ENCODE assay signal across 23 cellular contexts in the genomic region with DNA sequence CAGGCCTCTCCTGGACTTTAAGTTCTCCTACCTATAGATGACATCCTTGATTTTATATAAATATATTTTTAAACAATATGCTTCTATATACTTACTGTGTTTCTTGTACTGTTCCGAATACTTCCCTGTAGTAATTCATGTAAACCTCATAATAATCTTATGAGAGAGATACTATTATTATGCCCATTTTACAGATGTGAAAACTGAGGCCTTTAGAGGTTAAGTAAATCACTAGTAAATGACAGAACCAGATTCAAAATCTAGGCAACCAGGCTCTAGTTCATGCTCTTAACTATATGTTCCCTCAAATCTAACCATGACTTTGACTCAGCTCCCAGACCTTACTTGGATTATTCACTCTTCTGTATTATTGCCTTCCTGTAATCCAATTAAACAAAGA.
DNase-seq lines count a peak whose midpoint lies in the region; ATAC-seq, FAIRE-seq and TF ChIP-seq lines count a peak whose summit lies in the region.
"Had no signal": no experiment of that assay in that cellular context is flagged by ENCODE, and none has a peak within 500 bp of the region (broad histone marks: within the 10 kb centered on the region; RNA-seq: fewer than 3 reads in every experiment).

No MANE protein-coding gene starts in this region.

- H3K4me3 Mint-ChIP-seq in activated naive CD4-positive, alpha-beta T cell treated with anti-CD3 and anti-CD28 coated beads, Interleukin-2, amount 50 U/mL, for 24 hours, result no peak overlapping the region
- no peak overlapping the region for H3K4me3 Mint-ChIP-seq in dendritic cell treated with granulocyte-macrophage colony-stimulating factor and Interleukin-4, amounts not matched to agents 40 ng/mL and 50 ng/mL, for 4 days
- H3K4me3 Mint-ChIP-seq in stimulated activated naive B cell treated with anti-CD40 and anti-IgM and Interleukin-4, amounts not matched to agents 10 μg/mL and 1 μg/mL and 100 μg/mL, for 72 hours, result no peak overlapping the region
- H3K4me3 Mint-ChIP-seq: CD14-positive monocyte; CD4-positive, alpha-beta memory T cell; CD4-positive, CD25-positive, alpha-beta regulatory T cell; CD8-positive, alpha-beta memory T cell had no signal

- TF ChIP-seq EP300 in K562 (IDR thresholded peaks at IDR 0.05; ENCODE audit: low read length), result no peak

- no peak overlapping the region for H3K9ac ChIP-seq in K562 (ENCODE audit: insufficient read depth in 1 of 2, low read depth in 2 of 2, low read length in 2 of 2)
- H3K9ac ChIP-seq: BLaER1 had no signal

- TF ChIP-seq POLR2A in K562 (conservative IDR thresholded peaks at IDR 0.05), result no peak

- H3K4me3 ChIP-seq in K562, result no peak overlapping the region
- H3K4me3 ChIP-seq: BLaER1 had no signal

- FAIRE-seq in K562 (lab: Jason Lieb, UNC) (no peak), D721Med (lab: Jason Lieb, UNC) (no peak)
- FAIRE-seq: A204.1, G401.6, GM12891, GM19239 had no signal

- DNase-seq in activated naive CD4-positive, alpha-beta T cell treated with anti-CD3 and anti-CD28 coated beads, Interleukin-2, amount 50 U/mL, for 72 hours (ENCODE audit: low spot score in 2 of 2), result no peak
- DNase-seq in K562 (ENCODE audit: extremely low read depth in 1 of 4, low spot score in 3 of 4), result no peak
- DNase-seq in stimulated activated naive B cell treated with anti-CD40 and anti-IgM and Interleukin-4, amounts not matched to agents 10 μg/mL and 1 μg/mL and 100 μg/mL, for 72 hours, result no peak
- no peak for DNase-seq in D721Med (ENCODE audit: insufficient read length, low spot score)
- DNase-seq: 8988T; ACHN; BE2C; C1 segment of cervical spinal cord; CD4-positive, alpha-beta memory T cell; CD4-positive, CD25-positive, alpha-beta regulatory T cell; CD8-positive, alpha-beta memory T cell; COR-L47; DMS79 treated with DMSO at 0.1 percent for 48 hours; GF-D8 had no signal

- no peaks in the 10 kb centered on the region for H3K27me3 Mint-ChIP-seq in activated naive CD4-positive, alpha-beta T cell treated with anti-CD3 and anti-CD28 coated beads, Interleukin-2, amount 50 U/mL, for 24 hours
- no peaks in the 10 kb centered on the region for H3K27me3 Mint-ChIP-seq in dendritic cell treated with granulocyte-macrophage colony-stimulating factor and Interleukin-4, amounts not matched to agents 40 ng/mL and 50 ng/mL, for 4 days
- H3K27me3 Mint-ChIP-seq in stimulated activated naive B cell treated with anti-CD40 and anti-IgM and Interleukin-4, amounts not matched to agents 10 μg/mL and 1 μg/mL and 100 μg/mL, for 72 hours, result no peaks in the 10 kb centered on the region
- H3K27me3 Mint-ChIP-seq: CD4-positive, CD25-positive, alpha-beta regulatory T cell had no signal

- POLR2A ChIA-PET in K562 (lab: Yijun Ruan, JAX), result no interaction called here

- no TSS peak for BruUV-seq in K562 (replicated peaks; lab: Mats Ljungman, UMichigan)

- no peak for TF ChIP-seq CTCF in K562 (IDR thresholded peaks at IDR 0.05 in 2 of 3, conservative IDR thresholded peaks at IDR 0.05 in 1 of 3; ENCODE audit: insufficient read depth in 2 of 3, low read depth in 1 of 3, low read length in 3 of 3)
- TF ChIP-seq CTCF in D721Med (IDR thresholded peaks at IDR 0.05; ENCODE audit: insufficient read depth, missing control alignments), result no peak

- no peak overlapping the region for H3K27ac ChIP-seq in K562 (ENCODE audit: extremely low read depth, low read depth, low read length)
- H3K27ac ChIP-seq: BLaER1 had no signal

- H3K9me3 ChIP-seq in K562 (replicated peaks; ENCODE audit: control insufficient read depth, insufficient read depth, low read depth, low read length), result no peaks in the 10 kb centered on the region
- H3K9me3 ChIP-seq: BE2C, BLaER1 had no signal

- peak overlapping the region; percentile 27 for H3K27ac Mint-ChIP-seq in activated naive CD4-positive, alpha-beta T cell treated with anti-CD3 and anti-CD28 coated beads, Interleukin-2, amount 50 U/mL, for 24 hours
- no peak overlapping the region for H3K27ac Mint-ChIP-seq in activated naive CD4-positive, alpha-beta T cell treated with anti-CD3 and anti-CD28 coated beads, Interleukin-2, amount 50 U/mL, for 72 hours
- peak overlapping the region; percentile 10 for H3K27ac Mint-ChIP-seq in dendritic cell treated with granulocyte-macrophage colony-stimulating factor and Interleukin-4, amounts not matched to agents 40 ng/mL and 50 ng/mL, for 4 days
- H3K27ac Mint-ChIP-seq in stimulated activated naive B cell treated with anti-CD40 and anti-IgM and Interleukin-4, amounts not matched to agents 10 μg/mL and 1 μg/mL and 100 μg/mL, for 72 hours, result peak overlapping the region; percentile 60
- H3K27ac Mint-ChIP-seq: CD4-positive, alpha-beta memory T cell; CD4-positive, CD25-positive, alpha-beta regulatory T cell; CD8-positive, alpha-beta memory T cell had no signal

- H3K36me3 ChIP-seq in K562 (ENCODE audit: control insufficient read depth, insufficient read depth, low read length), result no peaks in the 10 kb centered on the region
- H3K36me3 ChIP-seq: BE2C, BLaER1 had no signal

- in situ Hi-C loops in K562 (cut with MboI), result no loop called here

- no peaks in the 10 kb centered on the region for H4K20me1 ChIP-seq in K562 (replicated peaks; ENCODE audit: control insufficient read depth, insufficient read depth, low read length)
- H4K20me1 ChIP-seq: BLaER1 had no signal

- H3K36me3 Mint-ChIP-seq in activated naive CD4-positive, alpha-beta T cell treated with anti-CD3 and anti-CD28 coated beads, Interleukin-2, amount 50 U/mL, for 24 hours, result no peaks in the 10 kb centered on the region
- no peaks in the 10 kb centered on the region for H3K36me3 Mint-ChIP-seq in activated naive CD4-positive, alpha-beta T cell treated with anti-CD3 and anti-CD28 coated beads, Interleukin-2, amount 50 U/mL, for 72 hours
- no peaks in the 10 kb centered on the region for H3K36me3 Mint-ChIP-seq in dendritic cell treated with granulocyte-macrophage colony-stimulating factor and Interleukin-4, amounts not matched to agents 40 ng/mL and 50 ng/mL, for 4 days (ENCODE audit: low read depth)
- peaks cover 29 to 36% of the 10 kb centered on the region in 2 donors for H3K36me3 Mint-ChIP-seq in stimulated activated naive B cell treated with anti-CD40 and anti-IgM and Interleukin-4, amounts not matched to agents 10 μg/mL and 1 μg/mL and 100 μg/mL, for 72 hours
- H3K36me3 Mint-ChIP-seq: CD4-positive, alpha-beta memory T cell; CD4-positive, CD25-positive, alpha-beta regulatory T cell; CD8-positive, alpha-beta memory T cell had no signal

- 5% methylated on average over 1 of the region's 1 CpG for WGBS in K562 (ENCODE audit: insufficient coverage, low coverage, missing lambda C conversion rate)

- no peak overlapping the region for H3K4me2 ChIP-seq in K562 (ENCODE audit: insufficient read depth, low read length)
- H3K4me2 ChIP-seq: BLaER1 had no signal

- CTCF ChIA-PET in K562 (lab: Yijun Ruan, JAX; ENCODE audit: low intra/inter-chr PET ratio), result no interaction called here

- ATAC-seq in activated naive CD4-positive, alpha-beta T cell treated with anti-CD3 and anti-CD28 coated beads, Interleukin-2, amount 50 U/mL, for 72 hours, result no peak
- ATAC-seq in K562 (no peak), HG02678 (IDR thresholded peaks at IDR 0.05; ENCODE audit: unreplicated experiment) (no peak)
- no peak for ATAC-seq in stimulated activated naive B cell treated with anti-CD40 and anti-IgM and Interleukin-4, amounts not matched to agents 10 μg/mL and 1 μg/mL and 100 μg/mL, for 72 hours (replicated peaks)

- no peaks in the 10 kb centered on the region for H3K9me1 ChIP-seq in K562 (ENCODE audit: control insufficient read depth, insufficient read depth, low read length)

- H3K4me1 Mint-ChIP-seq in activated naive CD4-positive, alpha-beta T cell treated with anti-CD3 and anti-CD28 coated beads, Interleukin-2, amount 50 U/mL, for 24 hours, result no peaks in the 10 kb centered on the region
- H3K4me1 Mint-ChIP-seq in dendritic cell treated with granulocyte-macrophage colony-stimulating factor and Interleukin-4, amounts not matched to agents 40 ng/mL and 50 ng/mL, for 4 days (ENCODE audit: low read depth), result peaks cover 56% of the 10 kb centered on the region
- peaks cover 49 to 82% of the 10 kb centered on the region in 2 donors for H3K4me1 Mint-ChIP-seq in stimulated activated naive B cell treated with anti-CD40 and anti-IgM and Interleukin-4, amounts not matched to agents 10 μg/mL and 1 μg/mL and 100 μg/mL, for 72 hours
- H3K4me1 Mint-ChIP-seq: CD4-positive, alpha-beta memory T cell; CD4-positive, CD25-positive, alpha-beta regulatory T cell; CD8-positive, alpha-beta memory T cell had no signal

- H3K4me1 ChIP-seq in K562 (replicated peaks in 1 of 2; ENCODE audit: control insufficient read depth in 2 of 2, insufficient read depth in 2 of 2, low read length in 2 of 2), result no peaks in the 10 kb centered on the region

- no peaks in the 10 kb centered on the region for H3K79me2 ChIP-seq in K562 (ENCODE audit: control insufficient read depth, insufficient read depth, low read length)

- TF ChIP-seq RAD21 in K562 (CRISPR knock-in tag; conservative IDR thresholded peaks at IDR 0.05 in 1 of 2, IDR thresholded peaks at IDR 0.05 in 1 of 2), result no peak

- intact Hi-C loops in K562 (cut with micrococcal nuclease), result loop anchor here (10.0 kb wide), 2 partner anchors 96 to 314 kb away; no protein-coding TSS in a partner anchor
- intact Hi-C loops in dendritic cell treated with granulocyte-macrophage colony-stimulating factor and Interleukin-4, amounts not matched to agents 40 ng/mL and 50 ng/mL, for 4 days (cut with micrococcal nuclease), result no loop called here

- H3K9me3 Mint-ChIP-seq in activated naive CD4-positive, alpha-beta T cell treated with anti-CD3 and anti-CD28 coated beads, Interleukin-2, amount 50 U/mL, for 24 hours, result no peaks in the 10 kb centered on the region
- H3K9me3 Mint-ChIP-seq in activated naive CD4-positive, alpha-beta T cell treated with anti-CD3 and anti-CD28 coated beads, Interleukin-2, amount 50 U/mL, for 72 hours, result no peaks in the 10 kb centered on the region
- H3K9me3 Mint-ChIP-seq in dendritic cell treated with granulocyte-macrophage colony-stimulating factor and Interleukin-4, amounts not matched to agents 40 ng/mL and 50 ng/mL, for 4 days, result peaks cover 12% of the 10 kb centered on the region
- peaks cover 4 to 16% of the 10 kb centered on the region in 2 donors for H3K9me3 Mint-ChIP-seq in stimulated activated naive B cell treated with anti-CD40 and anti-IgM and Interleukin-4, amounts not matched to agents 10 μg/mL and 1 μg/mL and 100 μg/mL, for 72 hours
- H3K9me3 Mint-ChIP-seq: CD8-positive, alpha-beta memory T cell had no signal

- no peak overlapping the region for H2AFZ ChIP-seq in K562 (ENCODE audit: low read depth, low read length)

- no peaks in the 10 kb centered on the region for H3K27me3 ChIP-seq in K562 (ENCODE audit: control insufficient read depth in 2 of 2, insufficient read depth in 2 of 2, low read length in 2 of 2)
- H3K27me3 ChIP-seq: BE2C, BLaER1 had no signal

TF ChIP-seq in K562, 482 proteins besides CTCF, POLR2A, EP300 and RAD21 (continues in another document):
- TF ChIP-seq, protein P1, sequence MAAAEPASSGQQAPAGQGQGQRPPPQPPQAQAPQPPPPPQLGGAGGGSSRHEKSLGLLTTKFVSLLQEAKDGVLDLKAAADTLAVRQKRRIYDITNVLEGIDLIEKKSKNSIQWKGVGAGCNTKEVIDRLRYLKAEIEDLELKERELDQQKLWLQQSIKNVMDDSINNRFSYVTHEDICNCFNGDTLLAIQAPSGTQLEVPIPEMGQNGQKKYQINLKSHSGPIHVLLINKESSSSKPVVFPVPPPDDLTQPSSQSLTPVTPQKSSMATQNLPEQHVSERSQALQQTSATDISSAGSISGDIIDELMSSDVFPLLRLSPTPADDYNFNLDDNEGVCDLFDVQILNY (CRISPR knock-in tag; IDR thresholded peaks at IDR 0.05), result no peak

Comparison
In these comparisons a context has a peak if more than half of its experiments do, and no peak if none do; other contexts are left out.
1. H3K27ac Mint-ChIP-seq: peak in activated naive CD4-positive, alpha-beta T cell treated with anti-CD3 and anti-CD28 coated beads, Interleukin-2, amount 50 U/mL, for 24 hours (single experiment), dendritic cell treated with granulocyte-macrophage colony-stimulating factor and Interleukin-4, amounts not matched to agents 40 ng/mL and 50 ng/mL, for 4 days (single experiment) and stimulated activated naive B cell treated with anti-CD40 and anti-IgM and Interleukin-4, amounts not matched to agents 10 μg/mL and 1 μg/mL and 100 μg/mL, for 72 hours (single experiment); none in activated naive CD4-positive, alpha-beta T cell treated with anti-CD3 and anti-CD28 coated beads, Interleukin-2, amount 50 U/mL, for 72 hours (0 of 2).